ENCODE assay signal across 7 cellular contexts in the genomic region with DNA sequence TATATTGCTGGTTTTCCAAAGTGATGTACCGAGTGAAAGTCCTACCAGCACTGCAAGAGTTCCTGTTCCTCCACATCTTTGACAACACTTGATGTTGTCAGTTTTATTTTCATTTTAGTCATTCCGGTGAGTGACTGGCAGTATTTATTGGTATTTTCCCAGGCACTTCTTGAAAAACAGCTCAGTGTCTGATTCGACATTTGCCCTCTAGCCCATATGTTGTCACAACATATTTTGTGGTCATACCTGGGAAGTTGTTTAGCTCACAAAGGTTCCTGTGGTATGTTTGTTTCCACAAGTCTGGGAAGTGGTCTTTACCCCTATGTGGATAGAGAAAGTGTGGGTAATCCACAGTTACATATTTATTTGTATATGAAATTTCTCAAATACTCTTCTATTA.
"Had no signal": no experiment of that assay in that cellular context is flagged by ENCODE, and none has a peak within 500 bp of the region (broad histone marks: within the 10 kb centered on the region; RNA-seq: fewer than 3 reads in every experiment).

No MANE protein-coding gene starts in this region.

- FAIRE-seq: G401.6, GM12878, GM12891, GM12892, GM18507 had no signal

- H3K4me3 ChIP-seq: GM12878 had no signal

- DNase-seq: GDM1, GF-D8 had no signal
